Comparison of ENCODE assay signal across 22 cellular contexts in genomic region chr18:35205199-35205712, GRCh38. TPM values are rescaled to one million over a fixed set of nuclear protein-coding genes. Genes with fewer than 3 reads are reported as not detected.
DNase-seq lines count a peak whose midpoint lies in the region; ATAC-seq, FAIRE-seq and TF ChIP-seq lines count a peak whose summit lies in the region.
"Had no signal": no experiment of that assay in that cellular context is flagged by ENCODE, and none has a peak within 500 bp of the region (broad histone marks: within the 10 kb centered on the region; RNA-seq: fewer than 3 reads in every experiment).

No MANE protein-coding gene starts in this region.

- TF ChIP-seq EP300 in HepG2 (IDR thresholded peaks at IDR 0.05; ENCODE audit: low read depth in 2 of 2, low read length in 2 of 2): no peak
- TF ChIP-seq EP300 in HepG2 (CRISPR knock-in tag; IDR thresholded peaks at IDR 0.05; ENCODE audit: borderline replicate concordance): no peak
- no peak for TF ChIP-seq EP300 in K562 (IDR thresholded peaks at IDR 0.05; ENCODE audit: low read length)

- H4K20me1 ChIP-seq in HepG2 (ENCODE audit: insufficient read depth, low read length): no peaks in the 10 kb centered on the region
- H4K20me1 ChIP-seq in K562 (replicated peaks; ENCODE audit: control insufficient read depth, insufficient read depth, low read length): no peaks in the 10 kb centered on the region
- H4K20me1 ChIP-seq in mammary epithelial cell (ENCODE audit: insufficient read depth, low read length): no peaks in the 10 kb centered on the region
- H4K20me1 ChIP-seq: BLaER1 treated with 17β-estradiol and CSF1 and Interleukin-3, amounts not matched to agents 10 nM and 100 nM had no signal

- in situ Hi-C loops in HepG2 (cut with HindIII; ENCODE audit: extremely low pct_ligation_motif_present, low pct_unique_long_range_greater_than_20kb) (no loop called here), K562 (cut with MboI) (no loop called here), mammary epithelial cell (cut with MboI; ENCODE audit: low sequenced_read_pairs in 2 of 2) (no loop called here)

- TF ChIP-seq POLR2A in HepG2 (IDR thresholded peaks at IDR 0.05; ENCODE audit: insufficient read depth in 1 of 2, low read depth in 2 of 2, low read length in 2 of 2) (no peak), right lobe of liver (IDR thresholded peaks at IDR 0.05) (no peak), K562 (conservative IDR thresholded peaks at IDR 0.05) (no peak)

- no peak overlapping the region for H3K27ac ChIP-seq in HepG2 (ENCODE audit: extremely low read length, insufficient read depth, low read length)
- no peak overlapping the region for H3K27ac ChIP-seq in right lobe of liver
- no peak overlapping the region for H3K27ac ChIP-seq in K562 (ENCODE audit: extremely low read depth, low read depth, low read length)
- no peak overlapping the region for H3K27ac ChIP-seq in mammary epithelial cell (ENCODE audit: insufficient read depth, low read depth, low read length)
- H3K27ac ChIP-seq: 22Rv1; BLaER1 treated with 17β-estradiol and CSF1 and Interleukin-3, amounts not matched to agents 10 nM and 100 nM; GM23248 had no signal

- TF ChIP-seq RAD21 in HepG2 (CRISPR knock-in tag; IDR thresholded peaks at IDR 0.05): no peak
- no peak for TF ChIP-seq RAD21 in K562 (CRISPR knock-in tag; conservative IDR thresholded peaks at IDR 0.05 in 1 of 2, IDR thresholded peaks at IDR 0.05 in 1 of 2)

- no peak for TF ChIP-seq CTCF in HepG2 (CRISPR knock-in tag; IDR thresholded peaks at IDR 0.05)
- no peak for TF ChIP-seq CTCF in right lobe of liver (IDR thresholded peaks at IDR 0.05)
- no peak for TF ChIP-seq CTCF in K562 (IDR thresholded peaks at IDR 0.05 in 2 of 3, conservative IDR thresholded peaks at IDR 0.05 in 1 of 3; ENCODE audit: insufficient read depth in 2 of 3, low read depth in 1 of 3, low read length in 3 of 3)
- no peak for TF ChIP-seq CTCF in type B pancreatic cell (conservative IDR thresholded peaks at IDR 0.05)
- TF ChIP-seq CTCF in mammary epithelial cell (conservative IDR thresholded peaks at IDR 0.05 in 1 of 2, IDR thresholded peaks at IDR 0.05 in 1 of 2; ENCODE audit: extremely low read depth in 1 of 2, insufficient read depth in 1 of 2, low read depth in 1 of 2, low read length in 2 of 2): no peak

- H3K4me2 ChIP-seq in HepG2 (ENCODE audit: low read depth, low read length): no peak overlapping the region
- H3K4me2 ChIP-seq in K562 (ENCODE audit: insufficient read depth, low read length): no peak overlapping the region
- no peak overlapping the region for H3K4me2 ChIP-seq in mammary epithelial cell (ENCODE audit: insufficient read depth, low read depth, low read length)
- H3K4me2 ChIP-seq: BLaER1 treated with 17β-estradiol and CSF1 and Interleukin-3, amounts not matched to agents 10 nM and 100 nM had no signal

- H2AFZ ChIP-seq in HepG2 (ENCODE audit: low read length) (no peak overlapping the region), K562 (ENCODE audit: low read depth, low read length) (no peak overlapping the region), mammary epithelial cell (ENCODE audit: low read depth, low read length) (no peak overlapping the region)
- H2AFZ ChIP-seq: GM23248 had no signal

- ATAC-seq in HepG2 (no peak), right lobe of liver (no peak), K562 (no peak)
- ATAC-seq: HCT116 had no signal

- dilution Hi-C loops in mammary epithelial cell (cut with HindIII; ENCODE audit: low sequenced_read_pairs): no loop called here

- no peak for FAIRE-seq in HepG2 (lab: Jason Lieb, UNC)
- FAIRE-seq in K562 (lab: Jason Lieb, UNC): peak; percentile 11
- FAIRE-seq: A204.1, G401.6, GM12892 had no signal

- DNase-seq in NCI-H2171 treated with DMSO at 0.1 percent for 48 hours (lab: John Stamatoyannopoulos, UW) (peak; percentile 8), NCI-H2171 (lab: John Stamatoyannopoulos, UW) (no peak), HepG2 (ENCODE audit: low spot score) (no peak), right lobe of liver (no peak), K562 (ENCODE audit: extremely low read depth in 1 of 4, low spot score in 3 of 4) (no peak), type B pancreatic cell (ENCODE audit: extremely low spot score, unreplicated experiment) (no peak), mammary epithelial cell (no peak)
- DNase-seq: CD4-positive, alpha-beta T cell; CD8-positive, alpha-beta memory T cell; DMS153; DND-41; GM23248; H9; HFFc6 had no signal

- peaks cover 8% of the 10 kb centered on the region for H3K9me3 Mint-ChIP-seq in type B pancreatic cell
- H3K9me3 Mint-ChIP-seq: CD4-positive, alpha-beta T cell had no signal

- H3K4me3 Mint-ChIP-seq in type B pancreatic cell: no peak overlapping the region
- H3K4me3 Mint-ChIP-seq: B cell; CD14-positive monocyte; CD4-positive, alpha-beta T cell; CD8-positive, alpha-beta memory T cell; H9; HFFc6 had no signal

- H3K27me3 ChIP-seq in HepG2 (ENCODE audit: control insufficient read depth in 1 of 2, insufficient read depth in 2 of 2, low read length in 2 of 2) (no peaks in the 10 kb centered on the region), right lobe of liver (no peaks in the 10 kb centered on the region), K562 (ENCODE audit: control insufficient read depth in 2 of 2, insufficient read depth in 2 of 2, low read length in 2 of 2) (no peaks in the 10 kb centered on the region), mammary epithelial cell (ENCODE audit: insufficient read depth, low read length) (no peaks in the 10 kb centered on the region)
- H3K27me3 ChIP-seq: BLaER1 treated with 17β-estradiol and CSF1 and Interleukin-3, amounts not matched to agents 10 nM and 100 nM had no signal

- no peak overlapping the region for H3K27ac Mint-ChIP-seq in type B pancreatic cell
- H3K27ac Mint-ChIP-seq: B cell; CD14-positive monocyte; CD4-positive, alpha-beta T cell; H9; HFFc6 had no signal

- no peaks in the 10 kb centered on the region for H3K4me1 Mint-ChIP-seq in type B pancreatic cell (ENCODE audit: unreplicated experiment)
- H3K4me1 Mint-ChIP-seq: B cell; CD14-positive monocyte; CD8-positive, alpha-beta memory T cell had no signal

- H3K27me3 Mint-ChIP-seq in type B pancreatic cell: no peaks in the 10 kb centered on the region
- H3K27me3 Mint-ChIP-seq: CD4-positive, alpha-beta T cell had no signal

- H3K36me3 Mint-ChIP-seq in type B pancreatic cell: peaks cover 4% of the 10 kb centered on the region
- H3K36me3 Mint-ChIP-seq: CD14-positive monocyte had no signal

- no peaks in the 10 kb centered on the region for H3K79me2 ChIP-seq in HepG2 (ENCODE audit: insufficient read depth, low read length)
- H3K79me2 ChIP-seq in K562 (ENCODE audit: control insufficient read depth, insufficient read depth, low read length): no peaks in the 10 kb centered on the region
- no peaks in the 10 kb centered on the region for H3K79me2 ChIP-seq in mammary epithelial cell (ENCODE audit: insufficient read depth, low read length)

- WGBS in HepG2 (ENCODE audit: low lambda C conversion rate): 26% methylated on average over 2 of the region's 2 CpGs
- 46% methylated on average over 2 of the region's 2 CpGs for WGBS in right lobe of liver (ENCODE audit: insufficient coverage, low coverage, low lambda C conversion rate, missing lambda C conversion rate)
- WGBS in K562 (ENCODE audit: insufficient coverage, low coverage, missing lambda C conversion rate): 19% methylated on average over 2 of the region's 2 CpGs
- WGBS in mammary epithelial cell (ENCODE audit: low coverage, missing lambda C conversion rate): 82% methylated on average over 2 of the region's 2 CpGs

- POLR2A ChIA-PET in HepG2 (lab: Yijun Ruan, JAX) (no interaction called here), K562 (lab: Yijun Ruan, JAX) (no interaction called here)

- H3K4me3 ChIP-seq in HepG2 (replicated peaks in 1 of 3; ENCODE audit: insufficient read depth in 1 of 3, low read depth in 2 of 3, low read length in 3 of 3): no peak overlapping the region
- H3K4me3 ChIP-seq in right lobe of liver: no peak overlapping the region
- H3K4me3 ChIP-seq in K562: no peak overlapping the region
- H3K4me3 ChIP-seq in mammary epithelial cell (replicated peaks in 1 of 3; ENCODE audit: insufficient read depth in 1 of 3, low read depth in 2 of 3, low read length in 3 of 3): no peak overlapping the region
- H3K4me3 ChIP-seq: BLaER1 treated with 17β-estradiol and CSF1 and Interleukin-3, amounts not matched to agents 10 nM and 100 nM; GM23248 had no signal

- CTCF ChIA-PET in HepG2 (lab: Yijun Ruan, JAX; ENCODE audit: low intra/inter-chr PET ratio, low total read pairs) (no interaction called here), K562 (lab: Yijun Ruan, JAX; ENCODE audit: low intra/inter-chr PET ratio) (no interaction called here), mammary epithelial cell (lab: Charles Lee; ENCODE audit: low non-redundant PET) (no interaction called here)

- H3K9ac ChIP-seq in HepG2 (ENCODE audit: insufficient read depth, low read depth, low read length) (no peak overlapping the region), K562 (ENCODE audit: insufficient read depth in 1 of 2, low read depth in 2 of 2, low read length in 2 of 2) (no peak overlapping the region), mammary epithelial cell (ENCODE audit: insufficient read depth, low read length) (no peak overlapping the region)
- H3K9ac ChIP-seq: BLaER1 treated with 17β-estradiol and CSF1 and Interleukin-3, amounts not matched to agents 10 nM and 100 nM; GM23248 had no signal

- H3K36me3 ChIP-seq in HepG2 (replicated peaks in 1 of 2; ENCODE audit: control insufficient read depth in 1 of 2, insufficient read depth in 2 of 2, low read length in 2 of 2) (no peaks in the 10 kb centered on the region), right lobe of liver (no peaks in the 10 kb centered on the region), K562 (ENCODE audit: control insufficient read depth, insufficient read depth, low read length) (no peaks in the 10 kb centered on the region), mammary epithelial cell (ENCODE audit: insufficient read depth, low read length) (no peaks in the 10 kb centered on the region)
- H3K36me3 ChIP-seq: BLaER1 treated with 17β-estradiol and CSF1 and Interleukin-3, amounts not matched to agents 10 nM and 100 nM had no signal

- no peaks in the 10 kb centered on the region for H3K4me1 ChIP-seq in HepG2 (ENCODE audit: insufficient read depth, low read length)
- no peaks in the 10 kb centered on the region for H3K4me1 ChIP-seq in right lobe of liver
- no peaks in the 10 kb centered on the region for H3K4me1 ChIP-seq in K562 (replicated peaks in 1 of 2; ENCODE audit: control insufficient read depth in 2 of 2, insufficient read depth in 2 of 2, low read length in 2 of 2)
- no peaks in the 10 kb centered on the region for H3K4me1 ChIP-seq in mammary epithelial cell (ENCODE audit: insufficient read depth, low read length)
- H3K4me1 ChIP-seq: BLaER1 treated with 17β-estradiol and CSF1 and Interleukin-3, amounts not matched to agents 10 nM and 100 nM had no signal

- intact Hi-C loops in HepG2 (cut with micrococcal nuclease; ENCODE audit: unreplicated experiment): no loop called here
- intact Hi-C loops in right lobe of liver (cut with DNase I): no loop called here
- intact Hi-C loops in K562 (cut with micrococcal nuclease): no loop called here
- intact Hi-C loops in mammary epithelial cell (cut with micrococcal nuclease): no loop called here

- no peaks in the 10 kb centered on the region for H3K9me3 ChIP-seq in HepG2 (ENCODE audit: low read length)
- no peaks in the 10 kb centered on the region for H3K9me3 ChIP-seq in right lobe of liver
- no peaks in the 10 kb centered on the region for H3K9me3 ChIP-seq in K562 (replicated peaks; ENCODE audit: control insufficient read depth, insufficient read depth, low read depth, low read length)
- no peaks in the 10 kb centered on the region for H3K9me3 ChIP-seq in mammary epithelial cell (replicated peaks; ENCODE audit: insufficient read depth, low read length)

- no TSS peak for BruUV-seq in HepG2 (replicated peaks; lab: Mats Ljungman, UMichigan)
- BruUV-seq in K562 (replicated peaks; lab: Mats Ljungman, UMichigan): no TSS peak
- BruUV-seq in mammary epithelial cell (replicated peaks; lab: Mats Ljungman, UMichigan): no TSS peak

- H3K9me1 ChIP-seq in K562 (ENCODE audit: control insufficient read depth, insufficient read depth, low read length): no peaks in the 10 kb centered on the region

RNA-seq across cellular contexts. Expression of gene ZNF397, which starts 35.6 kb away (rescaled TPM):
- total RNA-seq in HepG2 (2016; rRNA removed; fragmentation: Illumina TruSeq; extraction: Trizol) (9.4 and 10.0 TPM in 2 replicates), right lobe of liver (10 to 100 TPM in 4 of 6 experiments, 1 to 10 TPM in 2; 9.1 to 13.1 (median 10.9) TPM), K562 (2014; rRNA removed) (13.2 and 13.8 TPM in 2 replicates), K562 (2014; rRNA removed; fragmentation: Illumina TruSeq; extraction: Trizol) (23.6 and 25.5 TPM in 2 replicates), K562 (2015; rRNA removed; fragmentation: Illumina TruSeq; extraction: Trizol) (19.0 and 19.6 TPM in 2 replicates), K562 (2021) (15.1 and 16.3 TPM in 2 replicates), type B pancreatic cell (ENCODE audit: low replicate concordance) (25.7 and 39.1 TPM in 2 replicates), mammary epithelial cell (10 to 100 TPM; 13.3 to 15.5 TPM)
- total RNA-seq in HepG2 (2016; cell fraction: cytosol; rRNA removed; fragmentation: Illumina TruSeq; extraction: Trizol; ENCODE audit: low read depth): 1.5 and 1.8 TPM in 2 replicates
- total RNA-seq in HepG2 (2016; cell fraction: insoluble cytoplasmic fraction; rRNA removed; fragmentation: Illumina TruSeq; extraction: Trizol): 9.6 and 12.0 TPM in 2 replicates
- total RNA-seq in HepG2 (2016; cell fraction: membrane; rRNA removed; fragmentation: Illumina TruSeq; extraction: Trizol): 4.3 and 4.7 TPM in 2 replicates
- total RNA-seq in HepG2 (2016; cell fraction: nucleus; rRNA removed; fragmentation: Illumina TruSeq; extraction: Trizol): 13.4 and 13.7 TPM in 2 replicates
- polyA plus RNA-seq in HepG2 (2011; rRNA removed) (4.7 and 4.9 TPM in 2 replicates), K562 (2011; rRNA removed) (19.3 and 22.5 TPM in 2 replicates), K562 (2014; fragmentation: Illumina TruSeq; extraction: Trizol) (19.8 and 24.2 TPM in 2 replicates), K562 (2014; fragmentation: Nextera tagmentation; extraction: Ambion mirVana) (1 to 10 TPM; 6.4 to 8.7 TPM), K562 (2014; rRNA removed) (17.0 and 20.5 TPM in 2 replicates), mammary epithelial cell (4.2 TPM)
- polyA plus RNA-seq in HepG2 (2011; cell fraction: cytosol; rRNA removed): 2.0 and 2.9 TPM in 2 replicates
- polyA plus RNA-seq in HepG2 (2011; cell fraction: nucleus; rRNA removed): 6.3 and 10.7 TPM in 2 replicates
- 6.4 and 8.3 TPM in 2 replicates for polyA plus RNA-seq in HepG2 (2012)
- 0.34 and 0.95 TPM in 2 replicates for polyA plus RNA-seq in HepG2 (2016; cell fraction: cytosol; fragmentation: Illumina TruSeq; extraction: Trizol; ENCODE audit: low read depth)
- 7.1 and 7.7 TPM in 2 replicates for polyA plus RNA-seq in HepG2 (2016; cell fraction: insoluble cytoplasmic fraction; fragmentation: Illumina TruSeq; extraction: Trizol; ENCODE audit: low read depth)
- polyA plus RNA-seq in HepG2 (2016; cell fraction: membrane; fragmentation: Illumina TruSeq; extraction: Trizol; ENCODE audit: low read depth): 1.7 TPM in 2 replicates
- 20.5 and 24.4 TPM in 2 replicates for polyA plus RNA-seq in HepG2 (2016; cell fraction: nucleus; fragmentation: Illumina TruSeq; extraction: Trizol; ENCODE audit: insufficient read depth, low read depth)
- polyA minus RNA-seq in HepG2 (2011; rRNA and poly(A)+ RNA removed; ENCODE audit: low replicate concordance): 1.3 and 1.8 TPM in 2 replicates
- polyA minus RNA-seq in HepG2 (2011; cell fraction: cytosol; rRNA and poly(A)+ RNA removed): 4.0 and 4.6 TPM in 2 replicates
- polyA minus RNA-seq in HepG2 (2011; cell fraction: nucleus; rRNA and poly(A)+ RNA removed): 14.4 and 20.8 TPM in 2 replicates
- 28.2 and 61.8 TPM in 2 replicates for total RNA-seq in K562 (2011; cell fraction: chromatin; rRNA removed; ENCODE audit: low replicate concordance)
- total RNA-seq in K562 (2011; cell fraction: nucleolus; rRNA removed): 16.7 and 26.5 TPM in 2 replicates
- 37.0 and 53.3 TPM in 2 replicates for total RNA-seq in K562 (2011; cell fraction: nucleoplasm; rRNA removed)
- polyA plus RNA-seq in K562 (2011; cell fraction: cytosol; rRNA removed): 4.2 and 11.0 TPM in 2 replicates
- polyA plus RNA-seq in K562 (2011; cell fraction: nucleus; rRNA removed): 21.9 and 28.3 TPM in 2 replicates
- polyA plus RNA-seq in K562 (2012): 10.2 and 12.4 TPM in 2 replicates
- polyA minus RNA-seq in K562 (2011; rRNA and poly(A)+ RNA removed): 26.3 and 37.3 TPM in 2 replicates
- polyA minus RNA-seq in K562 (2011; cell fraction: cytosol; rRNA and poly(A)+ RNA removed): 8.8 and 12.1 TPM in 2 replicates
- 18.8 and 43.0 TPM in 2 replicates for polyA minus RNA-seq in K562 (2011; cell fraction: nucleus; rRNA and poly(A)+ RNA removed)
- polyA minus RNA-seq in mammary epithelial cell: 3.0 TPM
